ENCODE assay signal across 19 cellular contexts in the genomic region with DNA sequence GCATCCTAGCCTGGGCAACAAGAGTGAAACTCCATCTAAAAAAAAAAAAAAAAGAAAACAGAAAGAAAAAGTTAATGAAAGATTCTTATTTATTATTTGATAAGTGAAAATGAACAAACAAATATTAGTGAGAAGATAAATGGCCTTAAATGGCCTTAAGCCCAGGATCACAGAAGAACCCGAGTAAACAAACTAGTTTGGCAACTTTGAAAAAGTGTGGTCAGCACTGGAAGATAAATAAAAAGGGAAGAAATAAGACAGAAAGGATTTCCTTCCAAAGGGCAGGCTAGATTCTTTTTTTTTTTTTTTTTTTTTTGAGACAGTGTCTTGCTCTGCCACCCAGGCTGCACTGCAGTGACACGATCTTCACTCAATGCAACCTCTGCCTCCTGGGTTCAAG.
"Had no signal": no experiment of that assay in that cellular context is flagged by ENCODE, and none has a peak within 500 bp of the region (broad histone marks: within the 10 kb centered on the region; RNA-seq: fewer than 3 reads in every experiment).

No MANE protein-coding gene starts in this region.

- H3K36me3 ChIP-seq: left lung, thyroid gland, WERI-Rb-1 had no signal

- H3K27me3 ChIP-seq: left lung, thyroid gland had no signal

- H3K4me3 ChIP-seq: left lung, thyroid gland had no signal

- H3K9me3 ChIP-seq: left lung, thyroid gland had no signal

- H3K4me1 ChIP-seq: left lung, thyroid gland had no signal

- H3K27ac ChIP-seq: left lung, thyroid gland, WERI-Rb-1 had no signal

- DNase-seq: activated CD4-positive, alpha-beta T cell treated with anti-CD3 and anti-CD28 coated beads, Interleukin-2, amount 50 U/mL, for 48 hours; activated gamma-delta T cell treated with Interleukin-2 at 50 U/mL for 16 hours; dermis blood vessel endothelial cell; effector memory CD8-positive, alpha-beta T cell; foreskin melanocyte; glutamatergic neuron; left lung; midbrain; retina; stimulated activated CD4-positive, alpha-beta T cell treated with anti-CD3 and anti-CD28 coated beads, Interleukin-12 subunit alpha, Interleukin-12 subunit beta, amount 100 ng/mL, for 4 hours; stimulated activated CD4-positive, alpha-beta T cell treated with anti-CD3 and anti-CD28 coated beads, Interleukin-1b, Interleukin-23, amount 100 ng/mL, for 48 hours; stimulated activated CD8-positive, alpha-beta memory T cell treated with anti-CD3 and anti-CD28 coated beads, Interleukin-4, amount 100 ng/mL, for 48 hours; stimulated activated naive CD4-positive, alpha-beta T cell treated with Interleukin-2 at 50 U/mL for 16 hours; T-helper 2 cell; WERI-Rb-1 had no signal

- ATAC-seq: activated naive CD4-positive, alpha-beta T cell treated with anti-CD3 and anti-CD28 coated beads, Interleukin-2, amount 50 U/mL, for 72 hours; effector memory CD8-positive, alpha-beta T cell; left lung had no signal

- FAIRE-seq: keratinocyte, urothelium cell line had no signal
